ENCODE assay signal across 1 cellular context in the genomic region with DNA sequence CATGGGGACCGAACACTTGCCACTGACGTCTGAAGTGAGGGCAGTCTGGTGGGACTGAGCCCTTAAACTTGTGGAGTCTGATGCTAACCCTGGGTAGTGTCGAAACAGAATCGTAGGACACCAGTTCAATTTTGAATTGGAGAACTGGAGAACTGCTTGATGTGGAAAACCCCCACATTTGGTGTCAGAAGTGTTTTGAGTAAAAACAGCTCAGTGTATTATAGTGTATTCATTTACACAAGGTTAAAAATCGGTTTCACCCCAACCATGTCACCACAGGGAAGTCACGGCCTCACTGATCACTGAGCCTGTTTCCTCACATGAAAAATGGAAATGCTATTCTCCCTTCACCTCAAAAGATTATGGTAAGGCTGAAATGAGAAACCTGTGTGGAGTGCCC.
A peak's percentile ranks its signal among the peaks of the same experiment; 100 is the strongest.
TF ChIP-seq lines count a peak whose summit lies in the region.

No MANE protein-coding gene starts in this region.

TF ChIP-seq in GM12878, 131 proteins besides CTCF, POLR2A, EP300 and RAD21:
- TF ChIP-seq CHD4 (IDR thresholded peaks at IDR 0.05) = no peak
- TF ChIP-seq POU2F2 (IDR thresholded peaks at IDR 0.05; ENCODE audit: borderline replicate concordance, low read depth, low read length) = no peak
- TF ChIP-seq STAT3 (IDR thresholded peaks at IDR 0.05; ENCODE audit: low read depth, low read length) = no peak
- TF ChIP-seq, protein P1, sequence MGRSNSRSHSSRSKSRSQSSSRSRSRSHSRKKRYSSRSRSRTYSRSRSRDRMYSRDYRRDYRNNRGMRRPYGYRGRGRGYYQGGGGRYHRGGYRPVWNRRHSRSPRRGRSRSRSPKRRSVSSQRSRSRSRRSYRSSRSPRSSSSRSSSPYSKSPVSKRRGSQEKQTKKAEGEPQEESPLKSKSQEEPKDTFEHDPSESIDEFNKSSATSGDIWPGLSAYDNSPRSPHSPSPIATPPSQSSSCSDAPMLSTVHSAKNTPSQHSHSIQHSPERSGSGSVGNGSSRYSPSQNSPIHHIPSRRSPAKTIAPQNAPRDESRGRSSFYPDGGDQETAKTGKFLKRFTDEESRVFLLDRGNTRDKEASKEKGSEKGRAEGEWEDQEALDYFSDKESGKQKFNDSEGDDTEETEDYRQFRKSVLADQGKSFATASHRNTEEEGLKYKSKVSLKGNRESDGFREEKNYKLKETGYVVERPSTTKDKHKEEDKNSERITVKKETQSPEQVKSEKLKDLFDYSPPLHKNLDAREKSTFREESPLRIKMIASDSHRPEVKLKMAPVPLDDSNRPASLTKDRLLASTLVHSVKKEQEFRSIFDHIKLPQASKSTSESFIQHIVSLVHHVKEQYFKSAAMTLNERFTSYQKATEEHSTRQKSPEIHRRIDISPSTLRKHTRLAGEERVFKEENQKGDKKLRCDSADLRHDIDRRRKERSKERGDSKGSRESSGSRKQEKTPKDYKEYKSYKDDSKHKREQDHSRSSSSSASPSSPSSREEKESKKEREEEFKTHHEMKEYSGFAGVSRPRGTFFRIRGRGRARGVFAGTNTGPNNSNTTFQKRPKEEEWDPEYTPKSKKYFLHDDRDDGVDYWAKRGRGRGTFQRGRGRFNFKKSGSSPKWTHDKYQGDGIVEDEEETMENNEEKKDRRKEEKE (IDR thresholded peaks at IDR 0.05) = no peak
- TF ChIP-seq NR2F1 (conservative IDR thresholded peaks at IDR 0.05) = 0 out of 2 replicates have a peak, but pooled peaks have one; percentile 44
- 0 out of 2 replicates have a peak, but pooled peaks have one; percentile 15 for TF ChIP-seq IKZF1 (conservative IDR thresholded peaks at IDR 0.05)
- TF ChIP-seq, protein P2, sequence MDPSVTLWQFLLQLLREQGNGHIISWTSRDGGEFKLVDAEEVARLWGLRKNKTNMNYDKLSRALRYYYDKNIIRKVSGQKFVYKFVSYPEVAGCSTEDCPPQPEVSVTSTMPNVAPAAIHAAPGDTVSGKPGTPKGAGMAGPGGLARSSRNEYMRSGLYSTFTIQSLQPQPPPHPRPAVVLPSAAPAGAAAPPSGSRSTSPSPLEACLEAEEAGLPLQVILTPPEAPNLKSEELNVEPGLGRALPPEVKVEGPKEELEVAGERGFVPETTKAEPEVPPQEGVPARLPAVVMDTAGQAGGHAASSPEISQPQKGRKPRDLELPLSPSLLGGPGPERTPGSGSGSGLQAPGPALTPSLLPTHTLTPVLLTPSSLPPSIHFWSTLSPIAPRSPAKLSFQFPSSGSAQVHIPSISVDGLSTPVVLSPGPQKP (IDR thresholded peaks at IDR 0.05; ENCODE audit: low read depth, low read length) = no peak
- TF ChIP-seq JUNB (IDR thresholded peaks at IDR 0.05) = 0 out of 2 replicates have a peak, but pooled peaks have one; percentile 18
